Comparison of ENCODE assay signal across 2 cellular contexts in the genomic region with DNA sequence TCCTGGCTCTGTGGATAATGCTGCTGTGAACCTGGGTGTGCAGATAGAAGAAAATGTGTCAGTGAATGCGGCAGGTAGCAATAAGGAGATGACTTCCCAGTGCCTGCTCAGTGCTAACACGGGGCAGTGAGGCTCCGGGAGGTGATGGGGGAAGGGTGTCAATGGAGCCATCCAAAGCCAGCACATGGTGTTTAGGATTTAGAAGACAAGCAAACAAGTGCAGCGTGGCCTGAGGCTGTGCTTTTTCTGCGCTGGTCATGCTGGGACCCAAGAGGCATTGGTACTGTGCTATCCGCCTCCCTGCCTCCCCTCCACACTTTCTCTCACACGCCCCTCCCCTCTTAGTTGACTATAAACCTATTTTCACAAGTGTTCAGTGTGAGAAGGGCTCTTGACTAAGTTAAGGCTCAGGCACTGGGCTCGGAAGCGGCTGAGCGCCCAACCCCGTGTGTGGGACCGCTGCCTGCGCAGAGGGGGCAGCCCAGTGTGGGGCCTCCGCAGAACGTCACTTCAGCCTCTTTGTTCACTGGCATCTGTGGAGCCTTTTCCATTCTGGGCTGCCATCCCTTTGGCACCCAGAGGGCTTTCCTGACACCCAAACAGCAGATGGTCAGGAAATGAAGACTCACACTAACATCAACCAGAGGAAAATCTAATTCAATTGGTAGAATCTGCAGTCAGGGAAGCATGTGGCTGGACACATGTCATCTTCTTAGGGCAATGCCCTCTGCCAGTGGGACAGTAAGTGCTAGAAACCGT.
TF ChIP-seq lines count a peak whose summit lies in the region.

No MANE protein-coding gene starts in this region.

TF ChIP-seq in HepG2, 621 proteins besides CTCF, POLR2A, EP300 and RAD21:
- TF ChIP-seq ZNF547 (CRISPR knock-in tag; IDR thresholded peaks at IDR 0.05) (0 out of 2 replicates have a peak, but pooled peaks have one; percentile 30), ZNF678 (CRISPR knock-in tag; IDR thresholded peaks at IDR 0.05) (no peak)

TF ChIP-seq in SK-N-SH treated with all-trans-retinoic acid at 6 μM for 48 hours, 23 proteins besides CTCF, POLR2A, EP300 and RAD21:
- TF ChIP-seq ARNTL (CRISPR knock-in tag; IDR thresholded peaks at IDR 0.05; ENCODE audit: borderline replicate concordance, low read depth) (no peak), ZNF8 (CRISPR knock-in tag; IDR thresholded peaks at IDR 0.05) (no peak), SNAI2 (CRISPR knock-in tag; IDR thresholded peaks at IDR 0.05) (no peak), ZNF70 (CRISPR knock-in tag; IDR thresholded peaks at IDR 0.05) (no peak), ZFP30 (CRISPR knock-in tag; IDR thresholded peaks at IDR 0.05) (no peak), RARB (CRISPR knock-in tag; IDR thresholded peaks at IDR 0.05) (no peak), ZFP3 (CRISPR knock-in tag; IDR thresholded peaks at IDR 0.05) (no peak), ESRRG (CRISPR knock-in tag; IDR thresholded peaks at IDR 0.05) (no peak), CSDC2 (CRISPR knock-in tag; IDR thresholded peaks at IDR 0.05) (no peak), BACH2 (CRISPR knock-in tag; IDR thresholded peaks at IDR 0.05; ENCODE audit: borderline replicate concordance) (no peak), PPARA (CRISPR knock-in tag; IDR thresholded peaks at IDR 0.05; ENCODE audit: borderline replicate concordance) (no peak), OSR1 (CRISPR knock-in tag; IDR thresholded peaks at IDR 0.05) (no peak)
- TF ChIP-seq, protein P1, sequence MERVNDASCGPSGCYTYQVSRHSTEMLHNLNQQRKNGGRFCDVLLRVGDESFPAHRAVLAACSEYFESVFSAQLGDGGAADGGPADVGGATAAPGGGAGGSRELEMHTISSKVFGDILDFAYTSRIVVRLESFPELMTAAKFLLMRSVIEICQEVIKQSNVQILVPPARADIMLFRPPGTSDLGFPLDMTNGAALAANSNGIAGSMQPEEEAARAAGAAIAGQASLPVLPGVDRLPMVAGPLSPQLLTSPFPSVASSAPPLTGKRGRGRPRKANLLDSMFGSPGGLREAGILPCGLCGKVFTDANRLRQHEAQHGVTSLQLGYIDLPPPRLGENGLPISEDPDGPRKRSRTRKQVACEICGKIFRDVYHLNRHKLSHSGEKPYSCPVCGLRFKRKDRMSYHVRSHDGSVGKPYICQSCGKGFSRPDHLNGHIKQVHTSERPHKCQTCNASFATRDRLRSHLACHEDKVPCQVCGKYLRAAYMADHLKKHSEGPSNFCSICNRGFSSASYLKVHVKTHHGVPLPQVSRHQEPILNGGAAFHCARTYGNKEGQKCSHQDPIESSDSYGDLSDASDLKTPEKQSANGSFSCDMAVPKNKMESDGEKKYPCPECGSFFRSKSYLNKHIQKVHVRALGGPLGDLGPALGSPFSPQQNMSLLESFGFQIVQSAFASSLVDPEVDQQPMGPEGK (CRISPR knock-in tag; IDR thresholded peaks at IDR 0.05; ENCODE audit: borderline replicate concordance): no peak
- TF ChIP-seq, protein P2, sequence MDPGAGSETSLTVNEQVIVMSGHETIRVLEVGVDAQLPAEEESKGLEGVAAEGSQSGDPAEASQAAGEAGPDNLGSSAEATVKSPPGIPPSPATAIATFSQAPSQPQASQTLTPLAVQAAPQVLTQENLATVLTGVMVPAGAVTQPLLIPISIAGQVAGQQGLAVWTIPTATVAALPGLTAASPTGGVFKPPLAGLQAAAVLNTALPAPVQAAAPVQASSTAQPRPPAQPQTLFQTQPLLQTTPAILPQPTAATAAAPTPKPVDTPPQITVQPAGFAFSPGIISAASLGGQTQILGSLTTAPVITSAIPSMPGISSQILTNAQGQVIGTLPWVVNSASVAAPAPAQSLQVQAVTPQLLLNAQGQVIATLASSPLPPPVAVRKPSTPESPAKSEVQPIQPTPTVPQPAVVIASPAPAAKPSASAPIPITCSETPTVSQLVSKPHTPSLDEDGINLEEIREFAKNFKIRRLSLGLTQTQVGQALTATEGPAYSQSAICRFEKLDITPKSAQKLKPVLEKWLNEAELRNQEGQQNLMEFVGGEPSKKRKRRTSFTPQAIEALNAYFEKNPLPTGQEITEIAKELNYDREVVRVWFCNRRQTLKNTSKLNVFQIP (CRISPR knock-in tag; IDR thresholded peaks at IDR 0.05; ENCODE audit: borderline replicate concordance, low read depth): no peak
- TF ChIP-seq, protein P3, sequence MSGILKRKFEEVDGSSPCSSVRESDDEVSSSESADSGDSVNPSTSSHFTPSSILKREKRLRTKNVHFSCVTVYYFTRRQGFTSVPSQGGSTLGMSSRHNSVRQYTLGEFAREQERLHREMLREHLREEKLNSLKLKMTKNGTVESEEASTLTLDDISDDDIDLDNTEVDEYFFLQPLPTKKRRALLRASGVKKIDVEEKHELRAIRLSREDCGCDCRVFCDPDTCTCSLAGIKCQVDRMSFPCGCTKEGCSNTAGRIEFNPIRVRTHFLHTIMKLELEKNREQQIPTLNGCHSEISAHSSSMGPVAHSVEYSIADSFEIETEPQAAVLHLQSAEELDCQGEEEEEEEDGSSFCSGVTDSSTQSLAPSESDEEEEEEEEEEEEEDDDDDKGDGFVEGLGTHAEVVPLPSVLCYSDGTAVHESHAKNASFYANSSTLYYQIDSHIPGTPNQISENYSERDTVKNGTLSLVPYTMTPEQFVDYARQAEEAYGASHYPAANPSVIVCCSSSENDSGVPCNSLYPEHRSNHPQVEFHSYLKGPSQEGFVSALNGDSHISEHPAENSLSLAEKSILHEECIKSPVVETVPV (CRISPR knock-in tag; IDR thresholded peaks at IDR 0.05): no peak
